ENCODE assay signal across 1 cellular context in genomic region chr7:5045558-5046396, GRCh38.
A peak's percentile ranks its signal among the peaks of the same experiment; 100 is the strongest.
TF ChIP-seq lines count a peak whose summit lies in the region.

Gene RBAK, plus strand, starts transcription at chr7:5045860. Its CDS starts 2,217 bp downstream, at chr7:5048077.

TF ChIP-seq in HepG2, 621 proteins besides CTCF, POLR2A, EP300 and RAD21 (continued from another document and continues in another):
- TF ChIP-seq ZNF740 (CRISPR knock-in tag; IDR thresholded peaks at IDR 0.05) (0 out of 2 replicates have a peak, but pooled peaks have one; percentile 43), ZGPAT (CRISPR knock-in tag; IDR thresholded peaks at IDR 0.05) (peak; percentile 70; the same call in 1 of the 2 replicates), ZNF792 (CRISPR knock-in tag; IDR thresholded peaks at IDR 0.05) (peak; percentile 77; the same call in 1 of the 2 replicates), PHF20 (CRISPR knock-in tag; IDR thresholded peaks at IDR 0.05) (peak; percentile 86), POLR2G (IDR thresholded peaks at IDR 0.05; ENCODE audit: low read depth, low read length) (peak; percentile 93), ZBTB43 (CRISPR knock-in tag; conservative IDR thresholded peaks at IDR 0.05) (no peak), RFXAP (CRISPR knock-in tag; IDR thresholded peaks at IDR 0.05; ENCODE audit: borderline replicate concordance) (0 out of 2 replicates have a peak, but pooled peaks have one; percentile 7), ZNF704 (CRISPR knock-in tag; IDR thresholded peaks at IDR 0.05; ENCODE audit: borderline replicate concordance) (no peak), SNAPC2 (CRISPR knock-in tag; IDR thresholded peaks at IDR 0.05) (no peak), AGO2 (optimal IDR thresholded peaks at IDR 0.05; ENCODE audit: low read depth, low read length) (peak; percentile 89), ZNF770 (CRISPR knock-in tag; IDR thresholded peaks at IDR 0.05) (peak; percentile 71; the same call in 1 of the 2 replicates), ZNF550 (CRISPR knock-in tag; IDR thresholded peaks at IDR 0.05; ENCODE audit: borderline replicate concordance) (peak; percentile 72; the same call in 1 of the 2 replicates), MYPOP (CRISPR knock-in tag; IDR thresholded peaks at IDR 0.05) (0 out of 2 replicates have a peak, but pooled peaks have one; percentile 41), SP2 (CRISPR knock-in tag; IDR thresholded peaks at IDR 0.05) (peak; percentile 13; the same call in 1 of the 2 replicates), MED8 (CRISPR knock-in tag; IDR thresholded peaks at IDR 0.05; ENCODE audit: insufficient replicate concordance) (peak; percentile 77), ZNF687 (CRISPR knock-in tag; IDR thresholded peaks at IDR 0.05) (peak; percentile 94), MAX (IDR thresholded peaks at IDR 0.05) (peak; percentile 72), ZNF710 (CRISPR knock-in tag; IDR thresholded peaks at IDR 0.05; ENCODE audit: borderline replicate concordance) (0 out of 2 replicates have a peak, but pooled peaks have one; percentile 53), ZZZ3 (CRISPR knock-in tag; IDR thresholded peaks at IDR 0.05; ENCODE audit: borderline replicate concordance) (no peak), SALL2 (CRISPR knock-in tag; IDR thresholded peaks at IDR 0.05) (peak; percentile 25; the same call in 1 of the 2 replicates), UBTF (CRISPR knock-in tag; IDR thresholded peaks at IDR 0.05) (peak; percentile 90), ZNF768 (CRISPR knock-in tag; IDR thresholded peaks at IDR 0.05) (0 out of 2 replicates have a peak, but pooled peaks have one; percentile 17), ZNF614 (CRISPR knock-in tag; IDR thresholded peaks at IDR 0.05; ENCODE audit: borderline replicate concordance) (peak; percentile 78), NR2F6 (IDR thresholded peaks at IDR 0.05) (no peak), NR2F6 (CRISPR knock-in tag; IDR thresholded peaks at IDR 0.05) (no peak), MZF1 (CRISPR knock-in tag; IDR thresholded peaks at IDR 0.05; ENCODE audit: borderline replicate concordance) (no peak), ZNF646 (CRISPR knock-in tag; IDR thresholded peaks at IDR 0.05) (no peak), NONO (IDR thresholded peaks at IDR 0.05) (no peak), NONO (CRISPR knock-in tag; conservative IDR thresholded peaks at IDR 0.05) (0 out of 2 replicates have a peak, but pooled peaks have one; percentile 52), PAF1 (CRISPR knock-in tag; IDR thresholded peaks at IDR 0.05) (no peak), GTF3A (CRISPR knock-in tag; conservative IDR thresholded peaks at IDR 0.05) (no peak)
